In genomic region chr15:37907136-37907535, GRCh38 we compare ENCODE assay signal across 21 cellular contexts. TPM values are rescaled to one million over a fixed set of nuclear protein-coding genes. Genes with fewer than 3 reads are reported as not detected.
A peak's percentile ranks its signal among the peaks of the same experiment; 100 is the strongest.
DNase-seq lines count a peak whose midpoint lies in the region; ATAC-seq, FAIRE-seq and TF ChIP-seq lines count a peak whose summit lies in the region.
"Had no signal": no experiment of that assay in that cellular context is flagged by ENCODE, and none has a peak within 500 bp of the region (broad histone marks: within the 10 kb centered on the region; RNA-seq: fewer than 3 reads in every experiment).

No MANE protein-coding gene starts in this region.

- TF ChIP-seq CTCF in MCF 10A (IDR thresholded peaks at IDR 0.05; ENCODE audit: unreplicated experiment) (no peak), breast epithelium (IDR thresholded peaks at IDR 0.05) (no peak), PC-3 (conservative IDR thresholded peaks at IDR 0.05; ENCODE audit: low read depth, low read length) (no peak), fibroblast of lung (conservative IDR thresholded peaks at IDR 0.05 in 1 of 2, IDR thresholded peaks at IDR 0.05 in 1 of 2; ENCODE audit: low read depth in 1 of 2, low read length in 2 of 2) (no peak), HepG2 (CRISPR knock-in tag; IDR thresholded peaks at IDR 0.05) (no peak)

- no peaks in the 10 kb centered on the region for H3K9me3 Mint-ChIP-seq in MCF 10A (ENCODE audit: unreplicated experiment)
- H3K9me3 Mint-ChIP-seq in activated CD4-positive, alpha-beta T cell treated with anti-CD3 and anti-CD28 coated beads, Interleukin-2, amount 10 ng/mL, durations not matched to agents 7 days and 5 days, result no peaks in the 10 kb centered on the region
- H3K9me3 Mint-ChIP-seq: activated B cell treated with CpG ODN at 0.5 μM for 24 hours had no signal

- H3K27me3 ChIP-seq in breast epithelium (no peaks in the 10 kb centered on the region), PC-3 (ENCODE audit: low read length) (no peaks in the 10 kb centered on the region), fibroblast of lung (ENCODE audit: control insufficient read depth, insufficient read depth, low read length) (no peaks in the 10 kb centered on the region), HepG2 (ENCODE audit: control insufficient read depth in 1 of 2, insufficient read depth in 2 of 2, low read length in 2 of 2) (peaks cover 0 to 4% of the 10 kb centered on the region in 2 experiments; a peak in 1 of 5 replicates)
- H3K27me3 ChIP-seq: colonic mucosa, uterus had no signal

- no TSS peak for BruUV-seq in MCF 10A (replicated peaks; lab: Mats Ljungman, UMichigan)
- no TSS peak for BruUV-seq in PC-3 (replicated peaks; lab: Mats Ljungman, UMichigan)
- no TSS peak for BruUV-seq in HepG2 (replicated peaks; lab: Mats Ljungman, UMichigan)

- POLR2A ChIA-PET in MCF 10A (lab: Yijun Ruan, JAX), result no interaction called here
- POLR2A ChIA-PET in PC-3 (lab: Charles Lee; ENCODE audit: unreplicated experiment), result no interaction called here
- POLR2A ChIA-PET in HepG2 (lab: Yijun Ruan, JAX), result no interaction called here
- POLR2A ChIA-PET in activated CD4-positive, alpha-beta T cell treated with anti-CD3 and anti-CD28 coated beads, Interleukin-2, amount 10 ng/mL, durations not matched to agents 7 days and 5 days (lab: Charles Lee), result no interaction called here

- H2AFZ ChIP-seq in PC-3 (ENCODE audit: low read length), result no peak overlapping the region
- H2AFZ ChIP-seq in fibroblast of lung (ENCODE audit: low read length), result no peak overlapping the region
- no peak overlapping the region for H2AFZ ChIP-seq in HepG2 (ENCODE audit: low read length)

- no peak for FAIRE-seq in HepG2 (lab: Jason Lieb, UNC)
- FAIRE-seq: G401.6, GM12892, H1 had no signal

- no peaks in the 10 kb centered on the region for H3K9me3 ChIP-seq in breast epithelium
- H3K9me3 ChIP-seq in PC-3 (ENCODE audit: low read length), result no peaks in the 10 kb centered on the region
- H3K9me3 ChIP-seq in fibroblast of lung (ENCODE audit: control insufficient read depth, insufficient read depth, low read depth, low read length), result no peaks in the 10 kb centered on the region
- no peaks in the 10 kb centered on the region for H3K9me3 ChIP-seq in HepG2 (ENCODE audit: low read length)
- H3K9me3 ChIP-seq: colonic mucosa, uterus had no signal

- ATAC-seq in PC-3 (peak; percentile 87), HepG2 (no peak), HG03025 (IDR thresholded peaks at IDR 0.05; ENCODE audit: low FRiP score, unreplicated experiment) (no peak), GM18873 (IDR thresholded peaks at IDR 0.05; ENCODE audit: low FRiP score, unreplicated experiment) (no peak)

- H3K9me2 ChIP-seq in PC-3 (replicated peaks; ENCODE audit: low read length), result no peaks in the 10 kb centered on the region

- 6% methylated on average over 1 of the region's 1 CpG for WGBS in HepG2 (ENCODE audit: low lambda C conversion rate)

- H3K27ac Mint-ChIP-seq in MCF 10A (ENCODE audit: low read depth, unreplicated experiment), result no peak overlapping the region
- no peak overlapping the region for H3K27ac Mint-ChIP-seq in activated CD4-positive, alpha-beta T cell treated with anti-CD3 and anti-CD28 coated beads, Interleukin-2, amount 10 ng/mL, durations not matched to agents 7 days and 5 days
- H3K27ac Mint-ChIP-seq: activated B cell treated with CpG ODN at 0.5 μM for 24 hours; CD4-positive, CD25-positive, alpha-beta regulatory T cell had no signal

- H3K4me1 Mint-ChIP-seq in MCF 10A (ENCODE audit: insufficient read depth, unreplicated experiment), result no peaks in the 10 kb centered on the region
- H3K4me1 Mint-ChIP-seq in activated CD4-positive, alpha-beta T cell treated with anti-CD3 and anti-CD28 coated beads, Interleukin-2, amount 10 ng/mL, durations not matched to agents 7 days and 5 days, result no peaks in the 10 kb centered on the region
- H3K4me1 Mint-ChIP-seq: activated B cell treated with CpG ODN at 0.5 μM for 24 hours; CD4-positive, CD25-positive, alpha-beta regulatory T cell had no signal

- H3F3A ChIP-seq in PC-3 (ENCODE audit: low read length, unreplicated experiment), result no peaks in the 10 kb centered on the region

- peak overlapping the region; percentile 16; the same call in 1 of the 2 replicates for H3K4me2 ChIP-seq in PC-3 (ENCODE audit: low read length)
- no peak overlapping the region for H3K4me2 ChIP-seq in fibroblast of lung (ENCODE audit: extremely low read depth, insufficient read depth, low read length)
- no peak overlapping the region for H3K4me2 ChIP-seq in HepG2 (ENCODE audit: low read depth, low read length)

- H3K27me3 Mint-ChIP-seq in MCF 10A (ENCODE audit: insufficient read depth, unreplicated experiment), result peaks cover 13% of the 10 kb centered on the region
- no peaks in the 10 kb centered on the region for H3K27me3 Mint-ChIP-seq in activated CD4-positive, alpha-beta T cell treated with anti-CD3 and anti-CD28 coated beads, Interleukin-2, amount 10 ng/mL, durations not matched to agents 7 days and 5 days

- DNase-seq in MCF 10A (ENCODE audit: unreplicated experiment) (peak; percentile 39), breast epithelium (ENCODE audit: low spot score in 2 of 2) (no peak), PC-3 (peak; percentile 71), fibroblast of lung (ENCODE audit: low read depth in 2 of 2) (peak; percentile 18 to 21), HepG2 (ENCODE audit: low spot score) (no peak)
- DNase-seq in activated CD4-positive, alpha-beta T cell treated with anti-CD3 and anti-CD28 coated beads, Interleukin-2, amount 10 ng/mL, durations not matched to agents 7 days and 5 days, result no peak
- DNase-seq: activated B cell treated with CpG ODN at 0.5 μM for 24 hours; CD4-positive, CD25-positive, alpha-beta regulatory T cell; colonic mucosa; islet precursor cell; NCI-H82; RPMI8226; uterus had no signal

- no peaks in the 10 kb centered on the region for H3K36me3 Mint-ChIP-seq in MCF 10A (ENCODE audit: insufficient read depth, unreplicated experiment)
- no peaks in the 10 kb centered on the region for H3K36me3 Mint-ChIP-seq in activated CD4-positive, alpha-beta T cell treated with anti-CD3 and anti-CD28 coated beads, Interleukin-2, amount 10 ng/mL, durations not matched to agents 7 days and 5 days (ENCODE audit: low read depth)
- H3K36me3 Mint-ChIP-seq: CD4-positive, CD25-positive, alpha-beta regulatory T cell had no signal

- H4K20me1 ChIP-seq in PC-3 (ENCODE audit: low read length), result no peaks in the 10 kb centered on the region
- no peaks in the 10 kb centered on the region for H4K20me1 ChIP-seq in fibroblast of lung (ENCODE audit: control insufficient read depth, extremely low read depth, insufficient read depth, low read length)
- H4K20me1 ChIP-seq in HepG2 (ENCODE audit: insufficient read depth, low read length), result no peaks in the 10 kb centered on the region

- no peak overlapping the region for H3K9ac ChIP-seq in PC-3 (ENCODE audit: low read length)
- no peak overlapping the region for H3K9ac ChIP-seq in fibroblast of lung (ENCODE audit: insufficient read depth, low read length)
- no peak overlapping the region for H3K9ac ChIP-seq in HepG2 (ENCODE audit: insufficient read depth, low read depth, low read length)

- no peak overlapping the region for H3K4me3 ChIP-seq in breast epithelium
- no peak overlapping the region for H3K4me3 ChIP-seq in PC-3 (ENCODE audit: low read length)
- H3K4me3 ChIP-seq in fibroblast of lung (replicated peaks in 1 of 4; ENCODE audit: control extremely low read depth in 1 of 4, insufficient read depth in 1 of 4, low read depth in 3 of 4, low read length in 4 of 4), result no peak overlapping the region
- H3K4me3 ChIP-seq in HepG2 (replicated peaks in 1 of 3; ENCODE audit: insufficient read depth in 1 of 3, low read depth in 2 of 3, low read length in 3 of 3), result no peak overlapping the region
- H3K4me3 ChIP-seq: colonic mucosa, uterus had no signal

- H3K4me3 Mint-ChIP-seq in MCF 10A (ENCODE audit: unreplicated experiment), result no peak overlapping the region
- H3K4me3 Mint-ChIP-seq in activated CD4-positive, alpha-beta T cell treated with anti-CD3 and anti-CD28 coated beads, Interleukin-2, amount 10 ng/mL, durations not matched to agents 7 days and 5 days, result no peak overlapping the region
- H3K4me3 Mint-ChIP-seq: activated B cell treated with CpG ODN at 0.5 μM for 24 hours; CD4-positive, CD25-positive, alpha-beta regulatory T cell had no signal

- H3K79me2 ChIP-seq in PC-3 (ENCODE audit: low read length) (no peaks in the 10 kb centered on the region), fibroblast of lung (ENCODE audit: control insufficient read depth, insufficient read depth, low read length) (no peaks in the 10 kb centered on the region), HepG2 (ENCODE audit: insufficient read depth, low read length) (no peaks in the 10 kb centered on the region)

- no peaks in the 10 kb centered on the region for H3K36me3 ChIP-seq in breast epithelium
- no peaks in the 10 kb centered on the region for H3K36me3 ChIP-seq in PC-3 (ENCODE audit: low read depth, low read length)
- no peaks in the 10 kb centered on the region for H3K36me3 ChIP-seq in fibroblast of lung (ENCODE audit: control insufficient read depth, insufficient read depth, low read length)
- no peaks in the 10 kb centered on the region for H3K36me3 ChIP-seq in HepG2 (replicated peaks in 1 of 2; ENCODE audit: control insufficient read depth in 1 of 2, insufficient read depth in 2 of 2, low read length in 2 of 2)
- H3K36me3 ChIP-seq: colonic mucosa, uterus had no signal

- TF ChIP-seq EP300 in HepG2 (IDR thresholded peaks at IDR 0.05; ENCODE audit: low read depth in 2 of 2, low read length in 2 of 2), result no peak
- TF ChIP-seq EP300 in HepG2 (CRISPR knock-in tag; IDR thresholded peaks at IDR 0.05; ENCODE audit: borderline replicate concordance), result no peak

- H3K4me1 ChIP-seq in breast epithelium (no peaks in the 10 kb centered on the region), PC-3 (ENCODE audit: insufficient read depth, low read length) (peaks cover 19% of the 10 kb centered on the region), fibroblast of lung (ENCODE audit: control insufficient read depth, extremely low read depth, insufficient read depth, low read length) (no peaks in the 10 kb centered on the region), HepG2 (ENCODE audit: insufficient read depth, low read length) (no peaks in the 10 kb centered on the region)
- H3K4me1 ChIP-seq: colonic mucosa, uterus had no signal

- TF ChIP-seq POLR2A in breast epithelium (IDR thresholded peaks at IDR 0.05), result no peak
- TF ChIP-seq POLR2A in HepG2 (IDR thresholded peaks at IDR 0.05; ENCODE audit: insufficient read depth in 1 of 2, low read depth in 2 of 2, low read length in 2 of 2), result no peak

- CTCF ChIA-PET in MCF 10A (lab: Yijun Ruan, JAX), result interaction anchor here (0.6 to 1.8 kb wide), 4 partner anchors 15 to 27 kb away, joined by 3 to 6 read pairs (median 3); no protein-coding TSS in a partner anchor
- CTCF ChIA-PET in PC-3 (lab: Charles Lee), result interaction anchor here (1.5 kb wide), 1 partner anchor 16 kb away, joined by 3 read pairs; no protein-coding TSS in a partner anchor
- CTCF ChIA-PET in HepG2 (lab: Yijun Ruan, JAX; ENCODE audit: low intra/inter-chr PET ratio, low total read pairs), result no interaction called here
- CTCF ChIA-PET in activated CD4-positive, alpha-beta T cell treated with anti-CD3 and anti-CD28 coated beads, Interleukin-2, amount 10 ng/mL, durations not matched to agents 7 days and 5 days (lab: Charles Lee), result no interaction called here

- H3K27ac ChIP-seq in breast epithelium (no peak overlapping the region), PC-3 (ENCODE audit: low read length) (no peak overlapping the region), fibroblast of lung (ENCODE audit: insufficient read depth, low read length) (no peak overlapping the region), HepG2 (ENCODE audit: extremely low read length, insufficient read depth, low read length) (no peak overlapping the region)
- H3K27ac ChIP-seq: colonic mucosa, epithelial cell of prostate, uterus had no signal

- in situ Hi-C loops in HepG2 (cut with HindIII; ENCODE audit: extremely low pct_ligation_motif_present, low pct_unique_long_range_greater_than_20kb), result no loop called here

- TF ChIP-seq RAD21 in HepG2 (CRISPR knock-in tag; IDR thresholded peaks at IDR 0.05), result no peak

- intact Hi-C loops in MCF 10A (cut with micrococcal nuclease), result no loop called here
- intact Hi-C loops in breast epithelium (cut with DNase I; ENCODE audit: low total_unique reads), result no loop called here
- intact Hi-C loops in PC-3 (cut with micrococcal nuclease), result no loop called here
- intact Hi-C loops in HepG2 (cut with micrococcal nuclease; ENCODE audit: unreplicated experiment), result no loop called here

RNA-seq across cellular contexts. Expression of gene TMCO5A, which starts 27.3 kb away (rescaled TPM):
- total RNA-seq in MCF 10A (2022) (not detected in 2 replicates), breast epithelium (not detected), PC-3 (2014; rRNA removed) (not detected in 2 replicates), fibroblast of lung (not detected in 2 replicates), HepG2 (2016; rRNA removed; fragmentation: Illumina TruSeq; extraction: Trizol) (not detected in 2 replicates)
- polyA plus RNA-seq in fibroblast of lung (not detected in 2 replicates), HepG2 (2011; rRNA removed) (not detected in 2 replicates)
- polyA plus RNA-seq in fibroblast of lung (2012), result not detected in 2 replicates
- not detected in 2 replicates for polyA minus RNA-seq in fibroblast of lung (ENCODE audit: low replicate concordance)
- not detected in 2 replicates for total RNA-seq in HepG2 (2016; cell fraction: cytosol; rRNA removed; fragmentation: Illumina TruSeq; extraction: Trizol; ENCODE audit: low read depth)
- not detected in 2 replicates for total RNA-seq in HepG2 (2016; cell fraction: insoluble cytoplasmic fraction; rRNA removed; fragmentation: Illumina TruSeq; extraction: Trizol)
- total RNA-seq in HepG2 (2016; cell fraction: membrane; rRNA removed; fragmentation: Illumina TruSeq; extraction: Trizol), result not detected in 2 replicates
- total RNA-seq in HepG2 (2016; cell fraction: nucleus; rRNA removed; fragmentation: Illumina TruSeq; extraction: Trizol), result not detected in 2 replicates
- not detected in 2 replicates for polyA plus RNA-seq in HepG2 (2011; cell fraction: cytosol; rRNA removed)
- not detected in 2 replicates for polyA plus RNA-seq in HepG2 (2011; cell fraction: nucleus; rRNA removed)
- polyA plus RNA-seq in HepG2 (2012), result not detected in 2 replicates
- polyA plus RNA-seq in HepG2 (2016; cell fraction: cytosol; fragmentation: Illumina TruSeq; extraction: Trizol; ENCODE audit: low read depth), result not detected in 2 replicates
- polyA plus RNA-seq in HepG2 (2016; cell fraction: insoluble cytoplasmic fraction; fragmentation: Illumina TruSeq; extraction: Trizol; ENCODE audit: low read depth), result not detected in 2 replicates
- not detected in 2 replicates for polyA plus RNA-seq in HepG2 (2016; cell fraction: membrane; fragmentation: Illumina TruSeq; extraction: Trizol; ENCODE audit: low read depth)
- not detected in 2 replicates for polyA plus RNA-seq in HepG2 (2016; cell fraction: nucleus; fragmentation: Illumina TruSeq; extraction: Trizol; ENCODE audit: insufficient read depth, low read depth)
- not detected in 2 replicates for polyA minus RNA-seq in HepG2 (2011; rRNA and poly(A)+ RNA removed; ENCODE audit: low replicate concordance)
- not detected in 2 replicates for polyA minus RNA-seq in HepG2 (2011; cell fraction: cytosol; rRNA and poly(A)+ RNA removed)
- polyA minus RNA-seq in HepG2 (2011; cell fraction: nucleus; rRNA and poly(A)+ RNA removed), result not detected in 2 replicates
- not detected for total RNA-seq in activated CD4-positive, alpha-beta T cell treated with anti-CD3 and anti-CD28 coated beads, Interleukin-2, amount 10 ng/mL, durations not matched to agents 7 days and 5 days
- total RNA-seq: activated B cell treated with CpG ODN at 0.5 μM for 24 hours; activated CD8-positive, alpha-beta memory T cell treated with anti-CD3 and anti-CD28 coated beads for 36 hours; CD4-positive, CD25-positive, alpha-beta regulatory T cell; colonic mucosa; H1; T-helper 1 cell treated with Interleukin-12 subunit alpha and Interleukin-12 subunit beta and Interleukin-4 antibody, amounts not matched to agents 30 ng/mL and 1 ng/mL, for 36 hours; uterus had no signal
- polyA plus RNA-seq: CD4-positive, CD25-positive, alpha-beta regulatory T cell; H1 had no signal

Comparison
In these comparisons a context has a peak if more than half of its experiments do, and no peak if none do; other contexts are left out.
1. DNase-seq: peak in MCF 10A (single experiment), PC-3 (single experiment) and fibroblast of lung (2 of 2); none in breast epithelium (0 of 2), HepG2 (single experiment) and activated CD4-positive, alpha-beta T cell treated with anti-CD3 and anti-CD28 coated beads, Interleukin-2, amount 10 ng/mL, durations not matched to agents 7 days and 5 days (single experiment).
2. CTCF ChIA-PET loops: an anchor here in MCF 10A (0.6 to 1.8 kb wide) and PC-3 (1.5 kb wide); none called in HepG2 and activated CD4-positive, alpha-beta T cell treated with anti-CD3 and anti-CD28 coated beads, Interleukin-2, amount 10 ng/mL, durations not matched to agents 7 days and 5 days.